ENCODE assay signal across 17 cellular contexts in genomic region chr1:95679262-95679661, GRCh38.
DNase-seq lines count a peak whose midpoint lies in the region; ATAC-seq, FAIRE-seq and TF ChIP-seq lines count a peak whose summit lies in the region.
"Had no signal": no experiment of that assay in that cellular context is flagged by ENCODE, and none has a peak within 500 bp of the region (broad histone marks: within the 10 kb centered on the region; RNA-seq: fewer than 3 reads in every experiment).

No MANE protein-coding gene starts in this region.

- ATAC-seq in HG03095 (IDR thresholded peaks at IDR 0.05; ENCODE audit: unreplicated experiment) (no peak), HG02798 (IDR thresholded peaks at IDR 0.05; ENCODE audit: poor library complexity, unreplicated experiment) (no peak)
- ATAC-seq: A549 had no signal

- H3K27me3 ChIP-seq in H7 (ENCODE audit: control insufficient read depth, insufficient read depth, low read length) (no peaks in the 10 kb centered on the region), bronchial epithelial cell (ENCODE audit: control insufficient read depth, insufficient read depth, low read length) (no peaks in the 10 kb centered on the region)
- H3K27me3 ChIP-seq: Peyer's patch had no signal

- DNase-seq in NCI-H82 (lab: John Stamatoyannopoulos, UW) (peak; percentile 9), NCI-H82 treated with DMSO at 0.1 percent for 48 hours (lab: John Stamatoyannopoulos, UW; ENCODE audit: unreplicated experiment) (no peak), H7 (peak; percentile 5), bronchial epithelial cell (ENCODE audit: low read depth) (no peak), urothelium cell line (ENCODE audit: low spot score) (peak; percentile 7)
- DNase-seq: HCEC 1CT, Karpas-422, NCI-H1694, NCI-H2081, NCI-H446 treated with DMSO at 0.1 percent for 48 hours, Peyer's patch, T-helper 1 cell had no signal

- peak; percentile 12 for TF ChIP-seq CTCF in bronchial epithelial cell (IDR thresholded peaks at IDR 0.05; ENCODE audit: insufficient read depth, low read length, severe bottlenecking)

- FAIRE-seq in bronchial epithelial cell (lab: Jason Lieb, UNC) (no peak), urothelium cell line (lab: Jason Lieb, UNC) (no peak)
- FAIRE-seq: A549, G401.6, GM19239 had no signal

- H3K36me3 ChIP-seq in H7 (replicated peaks; ENCODE audit: control insufficient read depth, insufficient read depth, low read length) (no peaks in the 10 kb centered on the region), bronchial epithelial cell (ENCODE audit: control insufficient read depth, insufficient read depth, low read length) (no peaks in the 10 kb centered on the region)
- H3K36me3 ChIP-seq: Peyer's patch had no signal

- no peak overlapping the region for H3K4me3 ChIP-seq in H7 (ENCODE audit: insufficient read depth, low read depth, low read length)
- no peak overlapping the region for H3K4me3 ChIP-seq in bronchial epithelial cell (ENCODE audit: low read depth, low read length)
- H3K4me3 ChIP-seq: A549, Peyer's patch had no signal

Comparison
In these comparisons a context has a peak if more than half of its experiments do, and no peak if none do; other contexts are left out.
1. DNase-seq: peak in NCI-H82 (single experiment), H7 (single experiment) and urothelium cell line (single experiment); none in NCI-H82 treated with DMSO at 0.1 percent for 48 hours (single experiment) and bronchial epithelial cell (single experiment).